18 cellular contexts compared by ENCODE assay signal in genomic region chr3:40872562-40872961, GRCh38.
DNase-seq lines count a peak whose midpoint lies in the region; ATAC-seq, FAIRE-seq and TF ChIP-seq lines count a peak whose summit lies in the region.
"Had no signal": no experiment of that assay in that cellular context is flagged by ENCODE, and none has a peak within 500 bp of the region (broad histone marks: within the 10 kb centered on the region; RNA-seq: fewer than 3 reads in every experiment).

No MANE protein-coding gene starts in this region.

- no peak overlapping the region for H3K4me2 ChIP-seq in mesendoderm (ENCODE audit: low read length)
- H3K4me2 ChIP-seq in neural cell (ENCODE audit: low read length) = no peak overlapping the region
- H3K4me2 ChIP-seq in GM23338 = no peak overlapping the region

- H3K9me3 ChIP-seq in neural cell (ENCODE audit: low read length) = no peaks in the 10 kb centered on the region
- H3K9me3 ChIP-seq in MG63 = no peaks in the 10 kb centered on the region

- no peak overlapping the region for H2BK15ac ChIP-seq in mesendoderm (replicated peaks; ENCODE audit: low read depth)

- FAIRE-seq in GM12891 (lab: Jason Lieb, UNC) = no peak
- FAIRE-seq: D721Med, G401.6, GM19239 had no signal

- H4K20me1 ChIP-seq in neural cell (ENCODE audit: insufficient read depth) = no peaks in the 10 kb centered on the region
- no peaks in the 10 kb centered on the region for H4K20me1 ChIP-seq in GM23338 (replicated peaks; ENCODE audit: insufficient read depth)

- peak; percentile 76 for TF ChIP-seq EP300 in neural cell (conservative IDR thresholded peaks at IDR 0.05; ENCODE audit: poor library complexity, severe bottlenecking)

- H3K9me2 ChIP-seq in neural cell (ENCODE audit: insufficient read depth, low read length) (no peaks in the 10 kb centered on the region), GM23338 (ENCODE audit: insufficient read depth) (peaks cover 5% of the 10 kb centered on the region; the same call in 1 of the 2 replicates)

- H3K27ac Mint-ChIP-seq in brain (peak overlapping the region in 3 of 5 experiments; percentile 3 to 91 (median 82)), GM23338 (no peak overlapping the region), CD14-positive monocyte (no peak overlapping the region)
- H3K27ac Mint-ChIP-seq: CD4-positive, alpha-beta memory T cell had no signal

- no peak overlapping the region for H4K8ac ChIP-seq in mesendoderm (ENCODE audit: low read depth, low read length)

- no peaks in the 10 kb centered on the region for H3K27me3 Mint-ChIP-seq in brain
- H3K27me3 Mint-ChIP-seq in GM23338 (ENCODE audit: insufficient read depth, low read depth, poor library complexity) = peaks cover 5% of the 10 kb centered on the region
- H3K27me3 Mint-ChIP-seq in CD14-positive monocyte (ENCODE audit: low read depth in 3 of 3) = peaks cover 0 to 6% (median 1%) of the 10 kb centered on the region in 3 donors

- H3K23ac ChIP-seq in mesendoderm (ENCODE audit: low read length) = no peak overlapping the region

- peaks cover 27% of the 10 kb centered on the region for H3K4me1 ChIP-seq in mesendoderm (ENCODE audit: control insufficient read depth, low read depth, low read length)
- H3K4me1 ChIP-seq in GM23338 (ENCODE audit: insufficient read depth) = no peaks in the 10 kb centered on the region

- intact Hi-C loops in CD14-positive monocyte (cut with micrococcal nuclease) = no loop called here

- peak overlapping the region; percentile 3 for H3K9ac ChIP-seq in mesendoderm (ENCODE audit: low read length)
- H3K9ac ChIP-seq in neural cell (ENCODE audit: low read length) = no peak overlapping the region

- H3F3A ChIP-seq in neural cell (ENCODE audit: insufficient read depth, low read length, poor library complexity, severe bottlenecking) (no peaks in the 10 kb centered on the region), GM23338 (replicated peaks; ENCODE audit: low read depth) (no peaks in the 10 kb centered on the region)

- no peak overlapping the region for H3K4ac ChIP-seq in mesendoderm (ENCODE audit: low read depth, low read length)

- H3K79me2 ChIP-seq in mesendoderm (ENCODE audit: control insufficient read depth, insufficient read depth, low read length) (no peaks in the 10 kb centered on the region), neural cell (replicated peaks; ENCODE audit: insufficient read depth, low read length) (no peaks in the 10 kb centered on the region), GM23338 (replicated peaks; ENCODE audit: insufficient read depth) (no peaks in the 10 kb centered on the region)

- no peak for TF ChIP-seq CTCF in brain (conservative IDR thresholded peaks at IDR 0.05)
- no peak for TF ChIP-seq CTCF in neural cell (IDR thresholded peaks at IDR 0.05; ENCODE audit: poor library complexity, severe bottlenecking)
- no peak for TF ChIP-seq CTCF in GM23338 (conservative IDR thresholded peaks at IDR 0.05; ENCODE audit: low read depth in 2 of 2)
- no peak for TF ChIP-seq CTCF in CD14-positive monocyte (IDR thresholded peaks at IDR 0.05)

- H3K27ac ChIP-seq in mesendoderm (ENCODE audit: low read depth, low read length) (no peak overlapping the region), neural cell (ENCODE audit: low read length) (peak overlapping the region; percentile 19), GM23338 (ENCODE audit: low read depth) (no peak overlapping the region)

- ATAC-seq in GM23338 = no peak
- ATAC-seq: HCT116 had no signal

- no peak overlapping the region for H2BK120ac ChIP-seq in mesendoderm (ENCODE audit: low read depth, low read length)

- H3K36me3 Mint-ChIP-seq in brain = no peaks in the 10 kb centered on the region
- H3K36me3 Mint-ChIP-seq in GM23338 (ENCODE audit: low read depth) = no peaks in the 10 kb centered on the region
- H3K36me3 Mint-ChIP-seq in CD14-positive monocyte = no peaks in the 10 kb centered on the region
- H3K36me3 Mint-ChIP-seq: CD4-positive, alpha-beta memory T cell had no signal

- no peak overlapping the region for H3K4me3 Mint-ChIP-seq in brain
- H3K4me3 Mint-ChIP-seq in GM23338 = no peak overlapping the region
- H3K4me3 Mint-ChIP-seq in CD14-positive monocyte = no peak overlapping the region
- H3K4me3 Mint-ChIP-seq: CD4-positive, alpha-beta memory T cell had no signal

- WGBS in mesendoderm (ENCODE audit: extremely low coverage, insufficient coverage, low lambda C conversion rate) = no CpG with 5 or more reads among the region's 3 CpGs

- DNase-seq in NCI-H2171 (lab: John Stamatoyannopoulos, UW) = peak; percentile 43
- no peak for DNase-seq in mesendoderm
- no peak for DNase-seq in MG63
- DNase-seq in GM23338 (ENCODE audit: low spot score) = no peak
- no peak for DNase-seq in CD14-positive monocyte (ENCODE audit: low spot score)
- no peak for DNase-seq in GM12891 (ENCODE audit: insufficient read length, low spot score)
- DNase-seq: ACHN; C1 segment of cervical spinal cord; CD4-positive, alpha-beta memory T cell; DMS153; DMS79 treated with DMSO at 0.1 percent for 48 hours; EL had no signal

- TF ChIP-seq POLR2A in GM12891 (IDR thresholded peaks at IDR 0.05; ENCODE audit: low read depth, low read length) = no peak

- peak overlapping the region; percentile 14 for H2AK5ac ChIP-seq in mesendoderm (ENCODE audit: low read length)

- TF ChIP-seq RAD21 in neural cell (conservative IDR thresholded peaks at IDR 0.05) = no peak

- no peaks in the 10 kb centered on the region for H3K36me3 ChIP-seq in mesendoderm (ENCODE audit: control insufficient read depth, insufficient read depth, low read length)
- no peaks in the 10 kb centered on the region for H3K36me3 ChIP-seq in neural cell (ENCODE audit: insufficient read depth, low read length)
- H3K36me3 ChIP-seq in MG63 = no peaks in the 10 kb centered on the region
- H3K36me3 ChIP-seq in GM23338 (ENCODE audit: insufficient read depth) = no peaks in the 10 kb centered on the region

- H3K18ac ChIP-seq in mesendoderm (ENCODE audit: low read length) = peak overlapping the region; percentile 4

- no peak overlapping the region for H3K56ac ChIP-seq in mesendoderm (ENCODE audit: low read length)

- H2AFZ ChIP-seq in neural cell (ENCODE audit: low read depth, low read length) (no peak overlapping the region), GM23338 (no peak overlapping the region)

- H4K5ac ChIP-seq in mesendoderm (ENCODE audit: low read length) = no peak overlapping the region

- peaks cover 80% of the 10 kb centered on the region for H3K4me1 Mint-ChIP-seq in brain
- peaks cover 22% of the 10 kb centered on the region for H3K4me1 Mint-ChIP-seq in GM23338
- H3K4me1 Mint-ChIP-seq in CD14-positive monocyte = no peaks in the 10 kb centered on the region
- H3K4me1 Mint-ChIP-seq: CD4-positive, alpha-beta memory T cell had no signal

- H3K4me3 ChIP-seq in mesendoderm (ENCODE audit: low read length) (no peak overlapping the region), neural cell (ENCODE audit: low read length) (peak overlapping the region; percentile 7), MG63 (no peak overlapping the region), GM23338 (no peak overlapping the region)

- H3K27me3 ChIP-seq in mesendoderm (ENCODE audit: insufficient read depth, low read length, poor library complexity) (no peaks in the 10 kb centered on the region), neural cell (ENCODE audit: insufficient read depth, low read depth, low read length) (no peaks in the 10 kb centered on the region), MG63 (no peaks in the 10 kb centered on the region), GM23338 (ENCODE audit: insufficient read depth) (no peaks in the 10 kb centered on the region)

- no peaks in the 10 kb centered on the region for H3K79me1 ChIP-seq in mesendoderm (ENCODE audit: low read length)

- H2BK5ac ChIP-seq in mesendoderm (ENCODE audit: low read length) = peak overlapping the region; percentile 52

- H3K9me3 Mint-ChIP-seq in brain (peaks cover 0 to 4% (median 0%) of the 10 kb centered on the region in 5 experiments), GM23338 (no peaks in the 10 kb centered on the region), CD14-positive monocyte (peaks cover 0 to 6% (median 2%) of the 10 kb centered on the region in 7 donors)
- H3K9me3 Mint-ChIP-seq: CD4-positive, alpha-beta memory T cell had no signal

TF ChIP-seq in neural cell, 6 proteins besides CTCF, POLR2A, EP300 and RAD21 (continues in another document):
- no peak for TF ChIP-seq TAF1 (IDR thresholded peaks at IDR 0.05; ENCODE audit: low read depth)

TF ChIP-seq in GM23338, 12 proteins besides CTCF, POLR2A, EP300 and RAD21 (continues in another document):
- TF ChIP-seq ZNF114 (CRISPR knock-in tag; IDR thresholded peaks at IDR 0.05) (no peak), STAT1 (IDR thresholded peaks at IDR 0.05; ENCODE audit: unreplicated experiment) (no peak), ZNF331 (CRISPR knock-in tag; IDR thresholded peaks at IDR 0.05; ENCODE audit: low read depth) (no peak)

TF ChIP-seq in GM12891, 5 proteins besides CTCF, POLR2A, EP300 and RAD21:
- TF ChIP-seq TAF1 (IDR thresholded peaks at IDR 0.05; ENCODE audit: low read depth, low read length) (no peak), POLR2AphosphoS5 (IDR thresholded peaks at IDR 0.05; ENCODE audit: low read depth, low read length) (no peak), SPI1 (IDR thresholded peaks at IDR 0.05; ENCODE audit: low read depth, low read length) (no peak), POU2F2 (IDR thresholded peaks at IDR 0.05; ENCODE audit: low read depth, low read length) (no peak), PAX5 (IDR thresholded peaks at IDR 0.05; ENCODE audit: insufficient read depth, low read length, severe bottlenecking) (no peak)

Comparison
In these comparisons a context has a peak if more than half of its experiments do, and no peak if none do; other contexts are left out.
1. H3K27ac Mint-ChIP-seq: peak in brain (3 of 5); none in GM23338 (single experiment) and CD14-positive monocyte (0 of 7).